In the genomic region with DNA sequence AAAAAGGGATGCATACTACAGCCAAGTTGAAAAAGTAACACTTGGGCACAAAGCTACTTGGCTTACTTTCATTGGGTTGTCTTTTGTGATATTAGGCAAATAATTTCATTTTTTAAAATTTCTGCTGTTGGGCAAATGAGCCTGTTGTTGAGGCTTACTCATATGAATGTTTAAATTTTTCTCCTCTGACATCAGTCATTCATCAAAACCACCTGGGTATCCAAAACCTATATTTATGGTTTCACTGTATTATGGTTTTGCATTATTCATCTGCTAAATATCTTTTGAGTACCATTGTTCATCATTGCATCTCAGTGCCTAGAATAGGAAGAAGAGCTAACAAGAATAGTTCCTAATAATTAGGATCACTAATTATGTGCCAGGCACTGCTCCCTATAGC, we compare ENCODE assay signal across 22 cellular contexts.
"Had no signal": no experiment of that assay in that cellular context is flagged by ENCODE, and none has a peak within 500 bp of the region (broad histone marks: within the 10 kb centered on the region; RNA-seq: fewer than 3 reads in every experiment).

No MANE protein-coding gene starts in this region.

- H3K36me3 ChIP-seq: adrenal gland, ascending aorta, heart right ventricle had no signal

- H3K27me3 ChIP-seq: adrenal gland, ascending aorta, heart right ventricle, tibial artery had no signal

- DNase-seq: activated B cell treated with CpG ODN at 0.5 μM for 24 hours; activated CD4-positive, alpha-beta T cell treated with anti-CD3 and anti-CD28 coated beads for 4 hours; activated CD4-positive, alpha-beta T cell treated with anti-CD3 and anti-CD28 coated beads, Interleukin-2, amount 50 U/mL, for 48 hours; activated CD8-positive, alpha-beta memory T cell treated with anti-CD3 and anti-CD28 coated beads, Interleukin-2, amount 50 U/mL, for 48 hours; activated naive CD4-positive, alpha-beta T cell; activated T-cell treated with anti-CD3 and anti-CD28 coated beads, Interleukin-2, amount 50 U/mL, for 4 hours; adrenal gland; effector memory CD4-positive, alpha-beta T cell; heart right ventricle; islet precursor cell; left colon; mesendoderm; mucosa of descending colon; nephron progenitor cell; nucleus accumbens; posterior cingulate gyrus; retina; stimulated activated CD4-positive, alpha-beta T cell treated with anti-CD3 and anti-CD28 coated beads, Interleukin-4, amount 100 ng/mL, for 4 hours; stimulated activated naive CD8-positive, alpha-beta T cell treated with anti-CD3 and anti-CD28 coated beads, Interleukin-15, amount 100 ng/mL, for 72 hours; tibial artery had no signal

- H3K9me3 ChIP-seq: adrenal gland, mucosa of descending colon had no signal

- H3K4me3 ChIP-seq: adrenal gland, ascending aorta, heart right ventricle, mucosa of descending colon, tibial artery had no signal

- H3K27ac ChIP-seq: adrenal gland, ascending aorta, heart right ventricle, tibial artery had no signal

- ATAC-seq: activated T-cell treated with anti-CD3 and anti-CD28 coated beads, Interleukin-2, amount 50 U/mL, for 4 hours; esophagus mucosa; heart right ventricle; left colon; mucosa of descending colon; stimulated activated naive CD8-positive, alpha-beta T cell treated with anti-CD3 and anti-CD28 coated beads, Interleukin-15, amount 100 ng/mL, for 72 hours had no signal
